1 cellular context compared by ENCODE assay signal in the genomic region with DNA sequence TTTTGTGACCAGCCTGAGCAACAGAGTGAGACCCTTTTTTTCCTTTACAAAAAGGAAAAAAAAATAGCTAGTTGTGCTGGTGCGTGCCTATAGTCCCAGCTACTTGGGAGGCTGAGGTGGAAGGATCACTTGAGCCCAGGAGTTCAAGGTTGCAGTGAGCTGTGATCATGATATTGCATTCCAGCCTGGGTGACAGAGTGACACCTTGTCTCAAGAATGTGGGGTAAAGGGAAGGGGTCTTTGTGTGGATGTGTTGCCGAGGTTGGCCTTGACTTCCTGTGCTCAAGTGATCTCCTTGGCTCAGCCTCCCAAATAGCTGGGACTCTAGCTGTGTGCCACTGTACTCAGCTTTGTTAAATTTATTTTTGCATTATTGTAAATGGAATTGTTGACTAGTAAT.
TF ChIP-seq lines count a peak whose summit lies in the region.

No MANE protein-coding gene starts in this region.

TF ChIP-seq in IMR-90, 13 proteins besides CTCF, POLR2A, EP300 and RAD21 (continued from another document):
- TF ChIP-seq, protein P1, sequence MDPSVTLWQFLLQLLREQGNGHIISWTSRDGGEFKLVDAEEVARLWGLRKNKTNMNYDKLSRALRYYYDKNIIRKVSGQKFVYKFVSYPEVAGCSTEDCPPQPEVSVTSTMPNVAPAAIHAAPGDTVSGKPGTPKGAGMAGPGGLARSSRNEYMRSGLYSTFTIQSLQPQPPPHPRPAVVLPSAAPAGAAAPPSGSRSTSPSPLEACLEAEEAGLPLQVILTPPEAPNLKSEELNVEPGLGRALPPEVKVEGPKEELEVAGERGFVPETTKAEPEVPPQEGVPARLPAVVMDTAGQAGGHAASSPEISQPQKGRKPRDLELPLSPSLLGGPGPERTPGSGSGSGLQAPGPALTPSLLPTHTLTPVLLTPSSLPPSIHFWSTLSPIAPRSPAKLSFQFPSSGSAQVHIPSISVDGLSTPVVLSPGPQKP (IDR thresholded peaks at IDR 0.05; ENCODE audit: borderline replicate concordance, low read depth, low read length): no peak
- TF ChIP-seq SMC3 (IDR thresholded peaks at IDR 0.05; ENCODE audit: low read depth, low read length) (no peak), FOS (IDR thresholded peaks at IDR 0.05; ENCODE audit: low read depth, low read length) (no peak), MAFK (IDR thresholded peaks at IDR 0.05; ENCODE audit: low read depth, low read length) (no peak), BHLHE40 (IDR thresholded peaks at IDR 0.05; ENCODE audit: low read depth, low read length) (no peak), MAZ (IDR thresholded peaks at IDR 0.05; ENCODE audit: borderline replicate concordance, low read depth, low read length) (no peak), RFX5 (IDR thresholded peaks at IDR 0.05; ENCODE audit: low read depth, low read length) (no peak)
